In genomic region chr4:4959344-4960074, GRCh38 we compare ENCODE assay signal across 11 cellular contexts. TPM values are rescaled to one million over a fixed set of nuclear protein-coding genes. Genes with fewer than 3 reads are reported as not detected.
"Had no signal": no experiment of that assay in that cellular context is flagged by ENCODE, and none has a peak within 500 bp of the region (broad histone marks: within the 10 kb centered on the region; RNA-seq: fewer than 3 reads in every experiment).

No MANE protein-coding gene starts in this region.

RNA-seq across cellular contexts. Expression of gene CYTL1, which starts 59.7 kb away (rescaled TPM):
- total RNA-seq: activated B cell treated with CpG ODN at 0.5 μM for 24 hours; activated CD4-positive, alpha-beta memory T cell treated with anti-CD3 and anti-CD28 coated beads for 36 hours; activated naive CD4-positive, alpha-beta T cell treated with anti-CD3 and anti-CD28 coated beads for 36 hours; activated naive CD4-positive, alpha-beta T cell treated with anti-CD3 and anti-CD28 coated beads, Interleukin-2, amount 50 U/mL, for 72 hours; activated T-cell treated with anti-CD3 and anti-CD28 coated beads, Interleukin-2, amount 50 U/mL, for 4 hours; activated T-helper 1 cell treated with anti-CD3 and anti-CD28 coated beads, Interleukin-12 subunit alpha, Interleukin-12 subunit beta, Interleukin-2, Interleukin-4 antibody, amounts not matched to agents 30 ng/mL and 10 ng/mL and 1 ng/mL, durations not matched to agents 14 hours and 24 hours and 36 hours; cardiac septum; NCI-H460; PC-3; SK-MEL-5; T-helper 17 cell had no signal
